Comparison of ENCODE assay signal across 8 cellular contexts in the genomic region with DNA sequence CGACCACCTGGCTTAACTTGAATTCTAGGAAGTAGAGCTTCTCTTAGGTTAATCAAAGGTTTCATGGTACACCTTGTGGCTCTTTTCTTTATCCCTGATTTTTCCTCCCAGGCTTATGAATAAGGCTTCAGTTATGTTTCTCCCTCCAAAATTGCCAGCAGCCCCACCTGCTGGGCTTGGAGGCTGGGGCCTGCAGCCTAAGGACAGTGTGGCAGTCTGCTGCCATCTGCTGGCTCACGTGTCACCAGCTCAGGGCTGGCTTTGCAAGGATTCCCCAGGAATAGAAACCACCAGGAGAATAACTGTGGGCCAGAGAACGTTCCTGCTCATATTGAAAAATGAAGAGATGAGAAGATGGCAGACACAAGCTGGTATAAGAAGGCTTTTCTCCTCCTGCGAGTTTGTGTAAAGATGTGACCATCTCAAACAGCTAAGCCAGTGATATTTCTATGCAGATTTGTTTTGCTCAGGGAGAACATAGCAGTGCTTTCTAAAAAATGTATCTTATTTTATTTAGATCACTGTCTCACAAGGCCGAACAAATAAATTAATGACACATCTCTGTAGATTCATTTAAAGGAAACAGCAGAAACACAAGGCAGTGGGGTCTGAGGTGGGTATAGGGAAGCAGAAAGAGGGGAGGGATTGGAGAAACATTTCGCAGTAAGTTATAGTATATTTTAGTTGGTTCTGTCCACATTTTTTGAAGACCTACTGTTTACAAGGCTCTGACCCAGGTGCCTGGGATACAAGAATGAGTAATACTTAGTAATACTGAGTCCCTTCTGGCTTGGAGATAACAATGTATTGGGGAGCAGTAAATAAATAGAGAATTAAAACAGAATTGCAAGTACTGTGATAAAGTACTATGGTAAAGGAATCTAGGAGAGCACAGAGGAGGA.
DNase-seq lines count a peak whose midpoint lies in the region; ATAC-seq and TF ChIP-seq lines count a peak whose summit lies in the region.

No MANE protein-coding gene starts in this region.

- H3K27ac Mint-ChIP-seq in T-cell: no peak overlapping the region

- TF ChIP-seq CTCF in GM13977 (IDR thresholded peaks at IDR 0.05; ENCODE audit: extremely low read depth, insufficient read depth, missing control alignments): peak; percentile 100

- no peak overlapping the region for H3K4me3 Mint-ChIP-seq in T-cell

- CTCF ChIA-PET in T-cell (lab: Charles Lee): interaction anchor here (0.6 to 18.5 kb wide), 58 partner anchors 8 to 1006 kb away, joined by 3 to 320 read pairs (median 4); no protein-coding TSS in a partner anchor

- H3K4me1 Mint-ChIP-seq in T-cell: peaks cover 0 to 27% (median 21%) of the 10 kb centered on the region in 3 donors

- H3K36me3 Mint-ChIP-seq in T-cell: no peaks in the 10 kb centered on the region

- intact Hi-C loops in left cardiac atrium (cut with DNase I): loop anchor here (1.0 to 2.0 kb wide), 2 partner anchors 284 kb away; no protein-coding TSS in a partner anchor

- no peaks in the 10 kb centered on the region for H3K9me3 Mint-ChIP-seq in T-cell

- DNase-seq in GM13977 (ENCODE audit: low spot score) (peak; percentile 41), NCI-H1694 (lab: John Stamatoyannopoulos, UW) (peak; percentile 88), T-cell (peak; percentile 28 to 74 (median 64)), amniotic epithelial cell (ENCODE audit: low read depth) (peak; percentile 90), left cardiac atrium (peak; percentile 90), retina (peak; percentile 88)

- ATAC-seq in HG02884 (IDR thresholded peaks at IDR 0.05; ENCODE audit: unreplicated experiment): peak; percentile 67
- peak; percentile 76 to 90 (median 83) for ATAC-seq in T-cell (replicated peaks in 1 of 4)
- peak; percentile 97 to 99 for ATAC-seq in left cardiac atrium
- no peak for ATAC-seq in HG02970 (IDR thresholded peaks at IDR 0.05; ENCODE audit: low FRiP score, unreplicated experiment)

- POLR2A ChIA-PET in T-cell (lab: Charles Lee): interaction anchor here in 1 of 2 donors (0.6 kb wide), 1 partner anchor 14 kb away, joined by 3 read pairs; no protein-coding TSS in a partner anchor

- H3K27me3 Mint-ChIP-seq in T-cell: peaks cover 6 to 7% of the 10 kb centered on the region in 2 donors

- in situ Hi-C loops in GM13977 (cut with MboI; ENCODE audit: low pct_unique_long_range_greater_than_20kb, low sequenced_read_pairs, unreplicated experiment): loop anchor here (10.0 to 25.0 kb wide), 3 partner anchors 278 to 1031 kb away; no protein-coding TSS in a partner anchor
